ENCODE assay signal across 8 cellular contexts in genomic region chr10:122051609-122052385, GRCh38.
A peak's percentile ranks its signal among the peaks of the same experiment; 100 is the strongest.
DNase-seq lines count a peak whose midpoint lies in the region; ATAC-seq, FAIRE-seq and TF ChIP-seq lines count a peak whose summit lies in the region.

No MANE protein-coding gene starts in this region.

- no peaks in the 10 kb centered on the region for H3K27me3 Mint-ChIP-seq in type B pancreatic cell

- DNase-seq in Right ventricle myocardium inferior (ENCODE audit: missing footprints) (no peak), cardiac septum (ENCODE audit: low spot score) (no peak), astrocyte of the hippocampus (ENCODE audit: low read depth, low spot score) (peak; percentile 84), kidney (no peak), type B pancreatic cell (ENCODE audit: extremely low spot score, unreplicated experiment) (no peak), NCI-H2227 treated with DMSO at 0.1 percent for 48 hours (lab: John Stamatoyannopoulos, UW) (no peak), NCI-H1092 (lab: John Stamatoyannopoulos, UW) (no peak)

- peak; percentile 3 for FAIRE-seq in kidney (lab: Jason Lieb, UNC)

- peaks cover 5% of the 10 kb centered on the region for H3K36me3 Mint-ChIP-seq in type B pancreatic cell

- H3K4me1 Mint-ChIP-seq in type B pancreatic cell (ENCODE audit: unreplicated experiment) = peaks cover 5% of the 10 kb centered on the region

- peak; percentile 57 for TF ChIP-seq CTCF in kidney (IDR thresholded peaks at IDR 0.05; ENCODE audit: borderline replicate concordance, extremely low read depth, insufficient read depth)
- peak; percentile 80 for TF ChIP-seq CTCF in type B pancreatic cell (conservative IDR thresholded peaks at IDR 0.05)

- H3K9ac ChIP-seq in kidney (ENCODE audit: low read length in 2 of 2) = peak overlapping the region in 1 of 2 donors; percentile 36

- peak overlapping the region; percentile 78 for H3K27ac Mint-ChIP-seq in type B pancreatic cell

- no peaks in the 10 kb centered on the region for H3K9me3 Mint-ChIP-seq in type B pancreatic cell

- H3K36me3 ChIP-seq in kidney (ENCODE audit: control insufficient read depth in 1 of 2, insufficient read depth in 2 of 2, low read length in 2 of 2) = no peaks in the 10 kb centered on the region

- no peak overlapping the region for H3K4me3 Mint-ChIP-seq in type B pancreatic cell

- peaks cover 5 to 9% of the 10 kb centered on the region in 2 donors for H3K4me1 ChIP-seq in kidney (ENCODE audit: control insufficient read depth in 1 of 2, insufficient read depth in 1 of 2, low read depth in 1 of 2, low read length in 2 of 2)

- intact Hi-C loops in Right ventricle myocardium inferior (cut with DNase I) = loop anchor here (5.0 kb wide), 2 partner anchors 91 to 124 kb away; partner anchors contain the start of gene ATE1
- intact Hi-C loops in cardiac septum (cut with DNase I) = loop anchor here (2.0 to 10.0 kb wide), 3 partner anchors 89 to 213 kb away; partner anchors contain the start of gene ATE1
- intact Hi-C loops in kidney (cut with DNase I) = no loop called here

- H3K27ac ChIP-seq in kidney (ENCODE audit: low read depth in 2 of 2, low read length in 2 of 2) = peak overlapping the region in 1 of 2 donors; percentile 16

- H3K4me3 ChIP-seq in kidney (ENCODE audit: low read length in 2 of 2) = no peak overlapping the region

- ATAC-seq in Right ventricle myocardium inferior = peak; percentile 26
- no peak for ATAC-seq in HG03039 (IDR thresholded peaks at IDR 0.05; ENCODE audit: unreplicated experiment)

- no peaks in the 10 kb centered on the region for H3K9me3 ChIP-seq in kidney (ENCODE audit: control insufficient read depth in 1 of 2, low read length in 2 of 2)
